8 cellular contexts compared by ENCODE assay signal in genomic region chr2:97645112-97645699, GRCh38.
A peak's percentile ranks its signal among the peaks of the same experiment; 100 is the strongest.
DNase-seq lines count a peak whose midpoint lies in the region; ATAC-seq and TF ChIP-seq lines count a peak whose summit lies in the region.

No MANE protein-coding gene starts in this region.

- DNase-seq in NCI-H2029 (lab: John Stamatoyannopoulos, UW) (peak; percentile 52), NCI-H2029 treated with DMSO at 0.1 percent for 48 hours (lab: John Stamatoyannopoulos, UW) (no peak), HFF-Myc (ENCODE audit: extremely low read depth, low read depth) (no peak), NB4 (ENCODE audit: low read depth) (peak; percentile 65), islet precursor cell (peak; percentile 67), HPDE6-E6E7 (ENCODE audit: extremely low spot score) (no peak)
- DNase-seq in stimulated activated naive CD8-positive, alpha-beta T cell treated with anti-CD3 and anti-CD28 coated beads, Interleukin-15, amount 100 ng/mL, for 72 hours: no peak

- H3K9me3 Mint-ChIP-seq in stimulated activated naive CD8-positive, alpha-beta T cell treated with anti-CD3 and anti-CD28 coated beads, Interleukin-15, amount 100 ng/mL, for 72 hours: no peaks in the 10 kb centered on the region

- ATAC-seq in stimulated activated naive CD8-positive, alpha-beta T cell treated with anti-CD3 and anti-CD28 coated beads, Interleukin-15, amount 100 ng/mL, for 72 hours: peak; percentile 72

- peak overlapping the region; percentile 92 to 96 for H3K27ac Mint-ChIP-seq in stimulated activated naive CD8-positive, alpha-beta T cell treated with anti-CD3 and anti-CD28 coated beads, Interleukin-15, amount 100 ng/mL, for 72 hours

- peaks cover under 1% of the 10 kb centered on the region for H3K27me3 Mint-ChIP-seq in stimulated activated naive CD8-positive, alpha-beta T cell treated with anti-CD3 and anti-CD28 coated beads, Interleukin-15, amount 100 ng/mL, for 72 hours

- TF ChIP-seq CTCF in HFF-Myc (IDR thresholded peaks at IDR 0.05; ENCODE audit: low read depth, low read length, missing control alignments): no peak
- TF ChIP-seq CTCF in NB4 (IDR thresholded peaks at IDR 0.05; ENCODE audit: low read depth, low read length): no peak

- peaks cover 22% of the 10 kb centered on the region for H3K4me1 Mint-ChIP-seq in stimulated activated naive CD8-positive, alpha-beta T cell treated with anti-CD3 and anti-CD28 coated beads, Interleukin-15, amount 100 ng/mL, for 72 hours

- TF ChIP-seq POLR2A in NB4 (IDR thresholded peaks at IDR 0.05; ENCODE audit: extremely low read depth, insufficient read length): no peak

- H3K4me3 ChIP-seq in HFF-Myc (replicated peaks; ENCODE audit: low read depth, low read length) (peak overlapping the region; percentile 76), NB4 (ENCODE audit: low read depth, low read length) (peak overlapping the region; percentile 80)

- peak overlapping the region; percentile 92 to 94 for H3K4me3 Mint-ChIP-seq in stimulated activated naive CD8-positive, alpha-beta T cell treated with anti-CD3 and anti-CD28 coated beads, Interleukin-15, amount 100 ng/mL, for 72 hours

- peak overlapping the region; percentile 96 for H3K27ac ChIP-seq in angular gyrus (ENCODE audit: low read depth, low read length)

Comparison
In these comparisons a context has a peak if more than half of its experiments do, and no peak if none do; other contexts are left out.
1. DNase-seq: peak in NCI-H2029 (single experiment), NB4 (single experiment) and islet precursor cell (single experiment); none in NCI-H2029 treated with DMSO at 0.1 percent for 48 hours (single experiment), HFF-Myc (single experiment), stimulated activated naive CD8-positive, alpha-beta T cell treated with anti-CD3 and anti-CD28 coated beads, Interleukin-15, amount 100 ng/mL, for 72 hours (0 of 2) and HPDE6-E6E7 (single experiment).